In the genomic region with DNA sequence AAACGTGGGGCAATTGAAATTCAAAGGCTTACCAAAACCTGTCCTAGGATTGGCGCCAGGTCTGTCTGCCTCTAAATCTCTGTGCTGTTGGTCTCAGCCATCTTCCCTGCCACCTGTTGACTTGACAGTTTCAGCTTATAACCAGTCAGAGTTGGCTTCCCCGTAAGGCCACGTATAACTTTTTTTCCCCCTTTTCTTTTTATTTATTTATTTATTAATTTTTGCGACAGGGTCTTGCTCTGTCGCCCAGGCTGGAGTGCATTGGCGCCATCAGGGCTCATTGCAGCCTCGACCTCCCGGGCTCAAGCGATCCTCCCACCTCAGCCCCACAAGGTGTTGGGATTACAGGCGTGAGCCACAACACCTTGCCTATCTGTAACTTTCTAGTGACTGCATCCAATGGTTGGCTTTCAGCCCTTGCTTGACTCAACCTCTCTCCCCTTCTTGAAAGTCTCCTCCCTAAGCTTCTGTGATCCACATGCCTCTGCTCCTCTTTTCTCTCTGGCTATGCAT, we compare ENCODE assay signal across 8 cellular contexts. TPM values are rescaled to one million over a fixed set of nuclear protein-coding genes. Genes with fewer than 3 reads are reported as not detected.
DNase-seq lines count a peak whose midpoint lies in the region; ATAC-seq, FAIRE-seq and TF ChIP-seq lines count a peak whose summit lies in the region.

No MANE protein-coding gene starts in this region.

- peaks cover 52% of the 10 kb centered on the region for H3K36me3 Mint-ChIP-seq in Calu3 (ENCODE audit: insufficient read depth, unreplicated experiment)
- peaks cover 5% of the 10 kb centered on the region for H3K36me3 Mint-ChIP-seq in osteocyte (ENCODE audit: unreplicated experiment)

- H3K27ac Mint-ChIP-seq in Calu3 (ENCODE audit: unreplicated experiment) (peak overlapping the region; percentile 100), osteocyte (ENCODE audit: unreplicated experiment) (peak overlapping the region; percentile 100)

- peak overlapping the region; percentile 92 for H3K4me3 ChIP-seq in PC-9
- peak overlapping the region in 2 of 3 experiments; percentile 51 to 62 for H3K4me3 ChIP-seq in endothelial cell of umbilical vein (replicated peaks in 1 of 3; ENCODE audit: insufficient read depth in 1 of 3, low read depth in 1 of 3, low read length in 3 of 3)

- H3K4me3 Mint-ChIP-seq in Calu3 (ENCODE audit: low read depth, unreplicated experiment): peak overlapping the region; percentile 99
- H3K4me3 Mint-ChIP-seq in osteocyte (ENCODE audit: unreplicated experiment): peak overlapping the region; percentile 97

- intact Hi-C loops in Calu3 (cut with micrococcal nuclease; ENCODE audit: unreplicated experiment): loop anchor here (2.0 to 5.0 kb wide), 2 partner anchors 15 to 47 kb away; a partner anchor contains a TSS
- intact Hi-C loops in PC-9 (cut with micrococcal nuclease; ENCODE audit: unreplicated experiment): loop anchor here (1.0 kb wide), 2 partner anchors 15 to 48 kb away; no protein-coding TSS in a partner anchor
- intact Hi-C loops in endothelial cell of umbilical vein (cut with micrococcal nuclease): loop anchor here (1.0 kb wide), 1 partner anchor 13 kb away; a partner anchor contains a TSS

- no peak for DNase-seq in Calu3
- no peak for DNase-seq in PC-9
- no peak for DNase-seq in endothelial cell of umbilical vein (ENCODE audit: low read depth, low spot score)
- DNase-seq in osteocyte (ENCODE audit: extremely low spot score, unreplicated experiment): no peak
- no peak for DNase-seq in DMS79 treated with DMSO at 0.1 percent for 48 hours (lab: John Stamatoyannopoulos, UW)
- DNase-seq in activated effector memory CD4-positive, alpha-beta T cell treated with Interleukin-2 at 50 U/mL for 16 hours: no peak
- no peak for DNase-seq in NCI-H226

- peaks cover 28% of the 10 kb centered on the region for H3K4me1 Mint-ChIP-seq in Calu3 (ENCODE audit: low read depth, unreplicated experiment)
- H3K4me1 Mint-ChIP-seq in osteocyte (ENCODE audit: unreplicated experiment): peaks cover 24% of the 10 kb centered on the region

- H3K4me1 ChIP-seq in PC-9 (replicated peaks; ENCODE audit: insufficient read depth) (peaks cover 19% of the 10 kb centered on the region), endothelial cell of umbilical vein (ENCODE audit: control insufficient read depth, extremely low read depth, insufficient read depth, low read length) (peaks cover 12% of the 10 kb centered on the region)

- H3K79me2 ChIP-seq in PC-9 (ENCODE audit: low read depth) (peaks cover 35% of the 10 kb centered on the region), endothelial cell of umbilical vein (ENCODE audit: control insufficient read depth, insufficient read depth, low read length) (peaks cover 14% of the 10 kb centered on the region)

- H3K4me2 ChIP-seq in PC-9 (peak overlapping the region; percentile 83), endothelial cell of umbilical vein (ENCODE audit: insufficient read depth, low read length) (peak overlapping the region; percentile 62)

- POLR2A ChIA-PET in PC-9 (lab: Charles Lee; ENCODE audit: unreplicated experiment) (interaction anchor here (0.6 to 1.4 kb wide), 10 partner anchors 10 to 476 kb away, joined by 3 to 25 read pairs (median 6); a partner anchor contains a TSS), endothelial cell of umbilical vein (lab: Charles Lee) (interaction anchor here (0.9 to 1.4 kb wide), 2 partner anchors 14 to 18 kb away, joined by 3 to 7 read pairs; a partner anchor contains a TSS)

- peak overlapping the region; percentile 92 for H3K27ac ChIP-seq in PC-9
- H3K27ac ChIP-seq in endothelial cell of umbilical vein (ENCODE audit: insufficient read depth, low read depth, low read length): no peak overlapping the region

- peaks cover 3% of the 10 kb centered on the region for H3K27me3 Mint-ChIP-seq in Calu3 (ENCODE audit: unreplicated experiment)
- peaks cover 12% of the 10 kb centered on the region for H3K27me3 Mint-ChIP-seq in osteocyte (ENCODE audit: unreplicated experiment)

- BruUV-seq in Calu3 (replicated peaks; lab: Mats Ljungman, UMichigan): no TSS peak
- BruUV-seq in PC-9 (replicated peaks; lab: Mats Ljungman, UMichigan): no TSS peak
- no TSS peak for BruUV-seq in endothelial cell of umbilical vein (replicated peaks; lab: Mats Ljungman, UMichigan)

- dilution Hi-C loops in endothelial cell of umbilical vein (cut with MboI; ENCODE audit: extremely low pct_ligation_motif_present, low sequenced_read_pairs): no loop called here

- peak; percentile 21 for FAIRE-seq in endothelial cell of umbilical vein (lab: Jason Lieb, UNC)

- H3F3A ChIP-seq in PC-9 (ENCODE audit: insufficient read depth, low read depth): peaks cover 25% of the 10 kb centered on the region

- peaks cover 21% of the 10 kb centered on the region for H4K20me1 ChIP-seq in PC-9 (ENCODE audit: insufficient read depth)
- H4K20me1 ChIP-seq in endothelial cell of umbilical vein (replicated peaks; ENCODE audit: control insufficient read depth, extremely low read depth, insufficient read depth, low read length): no peaks in the 10 kb centered on the region

- H2AFZ ChIP-seq in PC-9 (peak overlapping the region; percentile 80), endothelial cell of umbilical vein (ENCODE audit: low read depth, low read length) (peak overlapping the region; percentile 42)

- CTCF ChIA-PET in Calu3 (lab: Charles Lee) (interaction anchor here (0.5 to 3.4 kb wide), 6 partner anchors 14 to 805 kb away, joined by 3 to 27 read pairs (median 4); a partner anchor contains a TSS), PC-9 (lab: Charles Lee) (interaction anchor here (0.6 to 1.3 kb wide), 4 partner anchors 12 to 194 kb away, joined by 3 to 5 read pairs (median 4); a partner anchor contains a TSS), endothelial cell of umbilical vein (lab: Charles Lee) (interaction anchor here (0.9 to 4.0 kb wide), 10 partner anchors 9 to 180 kb away, joined by 3 to 27 read pairs (median 4); a partner anchor contains a TSS)

- TF ChIP-seq CTCF in Calu3 (IDR thresholded peaks at IDR 0.05; ENCODE audit: unreplicated experiment) (no peak), PC-9 (conservative IDR thresholded peaks at IDR 0.05) (no peak), endothelial cell of umbilical vein (IDR thresholded peaks at IDR 0.05; ENCODE audit: extremely low read depth in 1 of 2, insufficient read depth in 1 of 2, low read depth in 1 of 2, low read length in 2 of 2) (no peak), osteocyte (IDR thresholded peaks at IDR 0.05) (no peak)

- H3K9me1 ChIP-seq in endothelial cell of umbilical vein (replicated peaks; ENCODE audit: control insufficient read depth, extremely low read depth, insufficient read depth, low read length): no peaks in the 10 kb centered on the region

- no peaks in the 10 kb centered on the region for H3K9me2 ChIP-seq in PC-9 (ENCODE audit: insufficient read depth)

- no peaks in the 10 kb centered on the region for H3K9me3 Mint-ChIP-seq in Calu3 (ENCODE audit: low read depth, unreplicated experiment)
- H3K9me3 Mint-ChIP-seq in osteocyte (ENCODE audit: unreplicated experiment): no peaks in the 10 kb centered on the region

- ATAC-seq in HG02885 (IDR thresholded peaks at IDR 0.05; ENCODE audit: poor library complexity, unreplicated experiment): no peak

- H3K9me3 ChIP-seq in PC-9 (ENCODE audit: insufficient read depth, low read depth): no peaks in the 10 kb centered on the region
- H3K9me3 ChIP-seq in endothelial cell of umbilical vein (replicated peaks; ENCODE audit: control insufficient read depth, insufficient read depth, low read length): no peaks in the 10 kb centered on the region

- H3K27me3 ChIP-seq in PC-9 (ENCODE audit: insufficient read depth, low read depth): no peaks in the 10 kb centered on the region
- peaks cover 0 to 9% of the 10 kb centered on the region in 2 experiments for H3K27me3 ChIP-seq in endothelial cell of umbilical vein (ENCODE audit: control insufficient read depth in 2 of 2, insufficient read depth in 2 of 2, low read length in 2 of 2)

- peaks cover 23% of the 10 kb centered on the region for H3K36me3 ChIP-seq in PC-9 (ENCODE audit: low read depth)
- H3K36me3 ChIP-seq in endothelial cell of umbilical vein (ENCODE audit: control insufficient read depth in 2 of 2, extremely low read depth in 1 of 2, insufficient read depth in 2 of 2, low read length in 2 of 2): peaks cover 0 to 16% of the 10 kb centered on the region in 2 experiments

- H3K9ac ChIP-seq in endothelial cell of umbilical vein (replicated peaks; ENCODE audit: extremely low read depth, insufficient read depth, low read length): no peak overlapping the region

- TF ChIP-seq POLR2A in endothelial cell of umbilical vein (IDR thresholded peaks at IDR 0.05; ENCODE audit: low read depth, low read length): no peak

RNA-seq across cellular contexts. Expression of a gene that starts 1.4 kb away (rescaled TPM):
- total RNA-seq in Calu3 (2022) (68.5 and 76.7 TPM in 2 replicates), PC-9 (2021) (40.9 and 51.5 TPM in 2 replicates), endothelial cell of umbilical vein (34.5 and 36.0 TPM in 2 replicates), osteocyte (53.6 and 57.1 TPM in 2 replicates)
- 39.1 and 45.1 TPM in 2 replicates for polyA plus RNA-seq in endothelial cell of umbilical vein
- 21.1 and 23.8 TPM in 2 replicates for polyA plus RNA-seq in endothelial cell of umbilical vein (2011; cell fraction: cytosol; rRNA removed)
- polyA plus RNA-seq in endothelial cell of umbilical vein (2011; cell fraction: nucleus; rRNA removed): 66.5 and 85.9 TPM in 2 replicates
- 23.8 and 26.9 TPM in 2 replicates for polyA plus RNA-seq in endothelial cell of umbilical vein (2012)
- polyA minus RNA-seq in endothelial cell of umbilical vein: 119 and 128 TPM in 2 replicates
- 19.5 TPM for polyA minus RNA-seq in endothelial cell of umbilical vein (2011; cell fraction: cytosol; rRNA and poly(A)+ RNA removed)
- 29.6 and 50.5 TPM in 2 replicates for polyA minus RNA-seq in endothelial cell of umbilical vein (2011; cell fraction: nucleus; rRNA and poly(A)+ RNA removed)

RNA-seq across cellular contexts. Expression of a gene that starts 13.6 kb away (rescaled TPM):
- 84.1 and 97.9 TPM in 2 replicates for total RNA-seq in Calu3 (2022)
- total RNA-seq in PC-9 (2021): 84.5 and 95.0 TPM in 2 replicates
- total RNA-seq in endothelial cell of umbilical vein: 49.7 and 51.6 TPM in 2 replicates
- polyA plus RNA-seq in endothelial cell of umbilical vein: 76.8 and 90.4 TPM in 2 replicates
- polyA plus RNA-seq in endothelial cell of umbilical vein (2011; cell fraction: cytosol; rRNA removed): 60.2 and 65.0 TPM in 2 replicates
- polyA plus RNA-seq in endothelial cell of umbilical vein (2011; cell fraction: nucleus; rRNA removed): 26.6 and 29.5 TPM in 2 replicates
- polyA plus RNA-seq in endothelial cell of umbilical vein (2012): 36.1 and 37.6 TPM in 2 replicates
- polyA minus RNA-seq in endothelial cell of umbilical vein: 36.1 and 40.1 TPM in 2 replicates
- 43.0 TPM for polyA minus RNA-seq in endothelial cell of umbilical vein (2011; cell fraction: cytosol; rRNA and poly(A)+ RNA removed)
- polyA minus RNA-seq in endothelial cell of umbilical vein (2011; cell fraction: nucleus; rRNA and poly(A)+ RNA removed): 8.4 and 11.4 TPM in 2 replicates
- 41.0 and 43.5 TPM in 2 replicates for total RNA-seq in osteocyte

RNA-seq across cellular contexts. Expression of a gene that starts 13.8 kb away (rescaled TPM):
- total RNA-seq in Calu3 (2022) (650 and 668 TPM in 2 replicates), PC-9 (2021) (973 and 1,165 TPM in 2 replicates), endothelial cell of umbilical vein (746 and 784 TPM in 2 replicates), osteocyte (734 and 738 TPM in 2 replicates)
- polyA plus RNA-seq in endothelial cell of umbilical vein: 741 and 809 TPM in 2 replicates
- 617 and 778 TPM in 2 replicates for polyA plus RNA-seq in endothelial cell of umbilical vein (2011; cell fraction: cytosol; rRNA removed)
- 248 and 301 TPM in 2 replicates for polyA plus RNA-seq in endothelial cell of umbilical vein (2011; cell fraction: nucleus; rRNA removed)
- 942 and 1,263 TPM in 2 replicates for polyA plus RNA-seq in endothelial cell of umbilical vein (2012)
- polyA minus RNA-seq in endothelial cell of umbilical vein: 207 and 228 TPM in 2 replicates
- polyA minus RNA-seq in endothelial cell of umbilical vein (2011; cell fraction: cytosol; rRNA and poly(A)+ RNA removed): 448 TPM
- 47.7 and 69.2 TPM in 2 replicates for polyA minus RNA-seq in endothelial cell of umbilical vein (2011; cell fraction: nucleus; rRNA and poly(A)+ RNA removed)

RNA-seq across cellular contexts. Expression of a gene that starts 18.2 kb away (rescaled TPM):
- 13.2 and 17.2 TPM in 2 replicates for total RNA-seq in Calu3 (2022)
- total RNA-seq in PC-9 (2021): 13.7 and 22.3 TPM in 2 replicates
- 9.0 and 9.2 TPM in 2 replicates for total RNA-seq in endothelial cell of umbilical vein
- polyA plus RNA-seq in endothelial cell of umbilical vein: 7.1 and 12.8 TPM in 2 replicates
- 2.2 and 4.9 TPM in 2 replicates for polyA plus RNA-seq in endothelial cell of umbilical vein (2011; cell fraction: cytosol; rRNA removed)
- 1.7 and 2.1 TPM in 2 replicates for polyA plus RNA-seq in endothelial cell of umbilical vein (2011; cell fraction: nucleus; rRNA removed)
- polyA plus RNA-seq in endothelial cell of umbilical vein (2012): 4.2 and 6.0 TPM in 2 replicates
- polyA minus RNA-seq in endothelial cell of umbilical vein: 1.7 and 3.5 TPM in 2 replicates
- 22.9 TPM for polyA minus RNA-seq in endothelial cell of umbilical vein (2011; cell fraction: cytosol; rRNA and poly(A)+ RNA removed)
- 3.8 and 5.3 TPM in 2 replicates for polyA minus RNA-seq in endothelial cell of umbilical vein (2011; cell fraction: nucleus; rRNA and poly(A)+ RNA removed)
- 9.0 and 9.8 TPM in 2 replicates for total RNA-seq in osteocyte

RNA-seq across cellular contexts. Expression of a gene that starts 24.0 kb away (rescaled TPM):
- total RNA-seq in Calu3 (2022): 41.2 and 42.8 TPM in 2 replicates
- 49.5 and 72.3 TPM in 2 replicates for total RNA-seq in PC-9 (2021)
- total RNA-seq in endothelial cell of umbilical vein: 11.6 and 16.2 TPM in 2 replicates
- 39.5 and 47.1 TPM in 2 replicates for polyA plus RNA-seq in endothelial cell of umbilical vein
- polyA plus RNA-seq in endothelial cell of umbilical vein (2011; cell fraction: cytosol; rRNA removed): 15.4 and 20.4 TPM in 2 replicates
- polyA plus RNA-seq in endothelial cell of umbilical vein (2011; cell fraction: nucleus; rRNA removed): 32.1 and 45.2 TPM in 2 replicates
- 7.0 and 7.9 TPM in 2 replicates for polyA plus RNA-seq in endothelial cell of umbilical vein (2012)
- 24.1 and 26.5 TPM in 2 replicates for polyA minus RNA-seq in endothelial cell of umbilical vein
- polyA minus RNA-seq in endothelial cell of umbilical vein (2011; cell fraction: cytosol; rRNA and poly(A)+ RNA removed): 4.5 TPM
- 13.4 and 13.8 TPM in 2 replicates for polyA minus RNA-seq in endothelial cell of umbilical vein (2011; cell fraction: nucleus; rRNA and poly(A)+ RNA removed)
- total RNA-seq in osteocyte: 13.6 and 18.3 TPM in 2 replicates
